Comparison of ENCODE assay signal across 14 cellular contexts in the genomic region with DNA sequence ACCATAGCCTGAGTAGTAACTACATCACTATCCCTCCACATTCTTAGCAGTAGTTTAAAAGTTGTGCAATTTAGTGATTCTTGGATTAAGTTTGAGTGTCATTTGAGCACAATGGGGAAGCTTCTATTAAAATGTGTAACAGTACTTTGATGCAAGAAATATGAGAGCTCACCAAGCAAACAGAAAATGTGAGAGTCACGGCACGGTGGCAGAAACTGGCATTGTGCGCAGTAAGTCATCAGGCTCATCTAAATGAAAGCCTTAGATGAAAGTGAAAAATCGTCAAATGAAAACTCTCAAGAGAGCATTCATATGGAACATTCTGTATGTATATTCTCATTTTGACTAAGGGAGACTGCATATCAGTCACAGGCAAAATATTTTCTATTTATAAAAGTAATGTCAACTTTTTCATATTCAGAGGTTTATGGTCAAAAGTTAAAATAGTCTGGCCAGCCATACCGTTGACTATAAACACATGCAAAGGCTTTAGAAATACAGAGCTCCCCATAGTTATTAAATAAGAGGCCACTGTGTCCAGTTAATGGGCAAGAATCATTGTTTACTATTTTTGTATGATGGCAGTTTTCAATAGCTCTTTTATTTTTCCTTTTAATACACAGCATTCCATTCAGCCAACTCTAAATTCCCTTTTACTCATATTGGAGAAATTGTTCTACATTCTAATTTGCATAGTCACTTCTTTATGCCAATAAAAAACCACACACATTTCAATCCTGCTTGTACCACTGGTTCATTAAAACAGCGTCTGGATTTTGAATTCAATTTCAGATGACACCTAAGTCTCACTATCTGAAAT.
DNase-seq lines count a peak whose midpoint lies in the region; ATAC-seq lines count a peak whose summit lies in the region.
"Had no signal": no experiment of that assay in that cellular context is flagged by ENCODE, and none has a peak within 500 bp of the region (broad histone marks: within the 10 kb centered on the region; RNA-seq: fewer than 3 reads in every experiment).

No MANE protein-coding gene starts in this region.

- no peaks in the 10 kb centered on the region for H3K9me3 ChIP-seq in skeletal muscle satellite cell (replicated peaks; ENCODE audit: low read length)
- H3K9me3 ChIP-seq in right cardiac atrium (ENCODE audit: control insufficient read depth, low read length), result no peaks in the 10 kb centered on the region
- H3K9me3 ChIP-seq: gastrocnemius medialis had no signal

- H3K4me3 Mint-ChIP-seq in activated naive CD4-positive, alpha-beta T cell treated with anti-CD3 and anti-CD28 coated beads, Interleukin-2, amount 10 ng/mL, durations not matched to agents 7 days and 5 days, result no peak overlapping the region
- H3K4me3 Mint-ChIP-seq: activated T-cell treated with anti-CD3 and anti-CD28 coated beads, Interleukin-2, amount 50 U/mL, for 24 hours; T-helper 17 cell had no signal

- peaks cover 7% of the 10 kb centered on the region for H3K9me3 Mint-ChIP-seq in activated naive CD4-positive, alpha-beta T cell treated with anti-CD3 and anti-CD28 coated beads, Interleukin-2, amount 10 ng/mL, durations not matched to agents 7 days and 5 days

- no peaks in the 10 kb centered on the region for H3K36me3 ChIP-seq in skeletal muscle satellite cell (ENCODE audit: insufficient read depth, low read length)
- H3K36me3 ChIP-seq: cardiac muscle cell, gastrocnemius medialis had no signal

- H3K27me3 Mint-ChIP-seq in activated naive CD4-positive, alpha-beta T cell treated with anti-CD3 and anti-CD28 coated beads, Interleukin-2, amount 10 ng/mL, durations not matched to agents 7 days and 5 days, result no peaks in the 10 kb centered on the region
- H3K27me3 Mint-ChIP-seq: activated T-cell treated with anti-CD3 and anti-CD28 coated beads, Interleukin-2, amount 50 U/mL, for 24 hours; T-helper 17 cell had no signal

- no peaks in the 10 kb centered on the region for H3K4me1 Mint-ChIP-seq in activated naive CD4-positive, alpha-beta T cell treated with anti-CD3 and anti-CD28 coated beads, Interleukin-2, amount 10 ng/mL, durations not matched to agents 7 days and 5 days
- H3K4me1 Mint-ChIP-seq: T-helper 17 cell had no signal

- H3K9ac ChIP-seq in skeletal muscle satellite cell (ENCODE audit: low read depth, low read length), result no peak overlapping the region

- ATAC-seq in GM19397 (IDR thresholded peaks at IDR 0.05; ENCODE audit: unreplicated experiment) (peak; percentile 68), HG02884 (IDR thresholded peaks at IDR 0.05; ENCODE audit: unreplicated experiment) (peak; percentile 93), right cardiac atrium (no peak)
- ATAC-seq: gastrocnemius medialis, T-helper 17 cell had no signal

- no peaks in the 10 kb centered on the region for H3K36me3 Mint-ChIP-seq in activated naive CD4-positive, alpha-beta T cell treated with anti-CD3 and anti-CD28 coated beads, Interleukin-2, amount 10 ng/mL, durations not matched to agents 7 days and 5 days

- DNase-seq in LHCN-M2 (ENCODE audit: low read depth) (peak; percentile 34), DMS79 (lab: John Stamatoyannopoulos, UW) (no peak), right cardiac atrium (no peak)
- DNase-seq in activated naive CD4-positive, alpha-beta T cell treated with anti-CD3 and anti-CD28 coated beads, Interleukin-2, amount 10 ng/mL, durations not matched to agents 7 days and 5 days, result no peak
- no peak for DNase-seq in stimulated activated CD4-positive, alpha-beta T cell treated with anti-CD3 and anti-CD28 coated beads, Interleukin-4, amount 100 ng/mL, for 1 hour
- DNase-seq: activated T-cell treated with anti-CD3 and anti-CD28 coated beads, Interleukin-2, amount 50 U/mL, for 24 hours; gastrocnemius medialis; mammary epithelial cell; NK-92 treated with Interleukin-12 subunit alpha and Interleukin-12 subunit beta, amount 100 ng/mL, for 24 hours; T-helper 17 cell had no signal

- H3K4me3 ChIP-seq in skeletal muscle satellite cell (ENCODE audit: low read length) (no peak overlapping the region), right cardiac atrium (ENCODE audit: low read length) (no peak overlapping the region)
- H3K4me3 ChIP-seq: cardiac muscle cell, gastrocnemius medialis had no signal

- H3K27ac Mint-ChIP-seq in activated naive CD4-positive, alpha-beta T cell treated with anti-CD3 and anti-CD28 coated beads, Interleukin-2, amount 10 ng/mL, durations not matched to agents 7 days and 5 days, result no peak overlapping the region
- H3K27ac Mint-ChIP-seq: activated T-cell treated with anti-CD3 and anti-CD28 coated beads, Interleukin-2, amount 50 U/mL, for 24 hours; T-helper 17 cell had no signal

- H3K27ac ChIP-seq in right cardiac atrium (ENCODE audit: low read length), result no peak overlapping the region
- H3K27ac ChIP-seq: cardiac muscle cell, gastrocnemius medialis had no signal

- H3K4me1 ChIP-seq in skeletal muscle satellite cell (ENCODE audit: control insufficient read depth, insufficient read depth, low read length) (peaks cover 36% of the 10 kb centered on the region), right cardiac atrium (ENCODE audit: control insufficient read depth, insufficient read depth, low read length) (peaks cover 4% of the 10 kb centered on the region)
- H3K4me1 ChIP-seq: gastrocnemius medialis had no signal

- 84% methylated on average over 6 of the region's 6 CpGs for WGBS in right cardiac atrium

- H3K27me3 ChIP-seq in skeletal muscle satellite cell (ENCODE audit: control insufficient read depth, insufficient read depth, low read length) (no peaks in the 10 kb centered on the region), right cardiac atrium (ENCODE audit: control insufficient read depth, insufficient read depth) (no peaks in the 10 kb centered on the region)
- H3K27me3 ChIP-seq: cardiac muscle cell, gastrocnemius medialis had no signal

- CTCF ChIA-PET in activated naive CD4-positive, alpha-beta T cell treated with anti-CD3 and anti-CD28 coated beads, Interleukin-2, amount 10 ng/mL, durations not matched to agents 7 days and 5 days (lab: Charles Lee), result no interaction called here

- H3K4me2 ChIP-seq in skeletal muscle satellite cell (ENCODE audit: low read length), result peak overlapping the region; percentile 53

- intact Hi-C loops in right cardiac atrium (cut with DNase I), result no loop called here

Comparison
In these comparisons a context has a peak if more than half of its experiments do, and no peak if none do; other contexts are left out.
1. ATAC-seq: peak in GM19397 (single experiment) and HG02884 (single experiment); none in right cardiac atrium (0 of 2).